ENCODE assay signal across 12 cellular contexts in the genomic region with DNA sequence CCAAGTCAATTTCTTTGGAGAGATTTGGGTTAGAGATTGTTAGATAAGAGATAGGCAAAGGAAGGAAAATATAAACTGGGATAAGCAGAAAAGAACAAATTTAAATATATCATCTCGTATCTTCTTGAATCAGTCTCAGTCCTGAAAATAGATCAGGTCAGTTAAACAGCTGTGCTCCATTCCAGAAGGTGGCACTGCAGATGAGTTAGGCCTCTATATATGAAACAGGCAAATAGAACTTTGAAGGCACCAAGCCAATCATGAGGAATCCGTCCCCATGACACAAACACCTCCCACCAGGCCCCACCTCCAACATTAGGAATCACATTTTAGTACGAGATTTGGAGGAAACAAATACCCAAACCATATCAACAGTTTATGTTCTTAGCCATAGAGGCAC.
A peak's percentile ranks its signal among the peaks of the same experiment; 100 is the strongest.
DNase-seq lines count a peak whose midpoint lies in the region; ATAC-seq and TF ChIP-seq lines count a peak whose summit lies in the region.
"Had no signal": no experiment of that assay in that cellular context is flagged by ENCODE, and none has a peak within 500 bp of the region (broad histone marks: within the 10 kb centered on the region; RNA-seq: fewer than 3 reads in every experiment).

No MANE protein-coding gene starts in this region.

- no peak for TF ChIP-seq POLR2A in stomach (IDR thresholded peaks at IDR 0.05)

- no peaks in the 10 kb centered on the region; the same call in 1 of the 2 replicates for H3K9me2 ChIP-seq in GM23338 (ENCODE audit: insufficient read depth)

- H3K27me3 ChIP-seq in GM23338 (ENCODE audit: insufficient read depth) (no peaks in the 10 kb centered on the region), left lung (no peaks in the 10 kb centered on the region), stomach (no peaks in the 10 kb centered on the region)
- H3K27me3 ChIP-seq: transverse colon had no signal

- TF ChIP-seq EP300 in stomach (IDR thresholded peaks at IDR 0.05) = no peak

- H3K27ac Mint-ChIP-seq in GM23338 = peak overlapping the region; percentile 73; the same call in 1 of the 2 replicates
- H3K27ac Mint-ChIP-seq: B cell, endodermal cell had no signal

- in situ Hi-C loops in GM13976 (cut with MboI; ENCODE audit: low sequenced_read_pairs, unreplicated experiment) = no loop called here

- H3K4me1 ChIP-seq in GM23338 (ENCODE audit: insufficient read depth) (peaks cover 17% of the 10 kb centered on the region), left lung (no peaks in the 10 kb centered on the region), stomach (no peaks in the 10 kb centered on the region)
- H3K4me1 ChIP-seq: transverse colon had no signal

- peaks cover 17% of the 10 kb centered on the region; the same call in 2 of the 3 replicates for H3K4me1 Mint-ChIP-seq in GM23338
- H3K4me1 Mint-ChIP-seq: B cell had no signal

- H3K36me3 ChIP-seq in GM23338 (ENCODE audit: insufficient read depth) (no peaks in the 10 kb centered on the region), left lung (no peaks in the 10 kb centered on the region), stomach (no peaks in the 10 kb centered on the region)

- peak overlapping the region; percentile 20; the same call in 1 of the 2 replicates for H2AFZ ChIP-seq in GM23338

- ATAC-seq in GM23338 (no peak), left lung (no peak)

- H3K27ac ChIP-seq in 22Rv1 (no peak overlapping the region), GM23338 (ENCODE audit: low read depth) (no peak overlapping the region), left lung (no peak overlapping the region), stomach (no peak overlapping the region)
- H3K27ac ChIP-seq: transverse colon had no signal

- peak overlapping the region; percentile 27 for H3K4me2 ChIP-seq in GM23338

- H3K36me3 Mint-ChIP-seq in GM23338 (ENCODE audit: low read depth) = peaks cover 3% of the 10 kb centered on the region; the same call in 1 of the 3 replicates

- TF ChIP-seq CTCF in 22Rv1 (IDR thresholded peaks at IDR 0.05) = peak; percentile 73
- TF ChIP-seq CTCF in GM23338 (conservative IDR thresholded peaks at IDR 0.05; ENCODE audit: low read depth in 2 of 2) = peak in 1 of 2 experiments; percentile 23; a peak in 1 of 4 replicates
- peak; percentile 8 for TF ChIP-seq CTCF in foreskin fibroblast (IDR thresholded peaks at IDR 0.05; ENCODE audit: low read depth, low read length)
- TF ChIP-seq CTCF in left lung (IDR thresholded peaks at IDR 0.05) = no peak
- no peak for TF ChIP-seq CTCF in GM13976 (IDR thresholded peaks at IDR 0.05; ENCODE audit: borderline replicate concordance, control extremely low read depth, extremely low read depth, insufficient read depth, missing control alignments)
- peak in 1 of 7 experiments; percentile 6 for TF ChIP-seq CTCF in stomach (IDR thresholded peaks at IDR 0.05)

- intact Hi-C loops in left lung (cut with DNase I) = no loop called here
- intact Hi-C loops in stomach (cut with DNase I; ENCODE audit: low total_unique reads) = no loop called here

- H3K4me3 Mint-ChIP-seq in GM23338 = peak overlapping the region; percentile 23; the same call in 1 of the 3 replicates
- H3K4me3 Mint-ChIP-seq: B cell, endodermal cell had no signal

- no peaks in the 10 kb centered on the region for H4K20me1 ChIP-seq in GM23338 (replicated peaks; ENCODE audit: insufficient read depth)

- H3K27me3 Mint-ChIP-seq in GM23338 (ENCODE audit: insufficient read depth, low read depth, poor library complexity) = peaks cover 2% of the 10 kb centered on the region
- H3K27me3 Mint-ChIP-seq: B cell had no signal

- H3F3A ChIP-seq in GM23338 (replicated peaks; ENCODE audit: low read depth) = no peaks in the 10 kb centered on the region

- DNase-seq in GM23338 (ENCODE audit: low spot score) = no peak
- peak; percentile 60 for DNase-seq in RKO (ENCODE audit: low spot score)
- peak in 1 of 2 donors; percentile 3 for DNase-seq in foreskin fibroblast
- DNase-seq in left lung = no peak
- DNase-seq in GM13976 (ENCODE audit: low spot score) = no peak
- no peak for DNase-seq in dermis blood vessel endothelial cell
- no peak for DNase-seq in stomach
- DNase-seq: activated CD8-positive, alpha-beta memory T cell treated with anti-CD3 and anti-CD28 coated beads, Interleukin-2, amount 50 U/mL, for 48 hours; endodermal cell; transverse colon had no signal

- H3K79me2 ChIP-seq in GM23338 (replicated peaks; ENCODE audit: insufficient read depth) = no peaks in the 10 kb centered on the region

- no peaks in the 10 kb centered on the region; the same call in 2 of the 3 replicates for H3K9me3 Mint-ChIP-seq in GM23338

- H3K9me3 ChIP-seq in left lung (no peaks in the 10 kb centered on the region), stomach (no peaks in the 10 kb centered on the region)
- H3K9me3 ChIP-seq: transverse colon had no signal

- WGBS in stomach, 5 donors = 34 to 54% (median 46%) methylated on average over 3 of the region's 3 CpGs

- H3K4me3 ChIP-seq in GM23338 (no peak overlapping the region), foreskin fibroblast (ENCODE audit: low read depth in 1 of 2, low read length in 2 of 2) (no peak overlapping the region), left lung (no peak overlapping the region), stomach (no peak overlapping the region)
- H3K4me3 ChIP-seq: transverse colon had no signal

TF ChIP-seq in GM23338, 12 proteins besides CTCF, POLR2A, EP300 and RAD21:
- TF ChIP-seq EZH2 (IDR thresholded peaks at IDR 0.05; ENCODE audit: low read depth, unreplicated experiment) (no peak), POLR2AphosphoS5 (IDR thresholded peaks at IDR 0.05; ENCODE audit: low read depth) (no peak), ETS1 (IDR thresholded peaks at IDR 0.05) (no peak), ZNF331 (CRISPR knock-in tag; IDR thresholded peaks at IDR 0.05; ENCODE audit: low read depth) (no peak), CREB1 (CRISPR knock-in tag; IDR thresholded peaks at IDR 0.05; ENCODE audit: low read depth) (no peak), JUNB (IDR thresholded peaks at IDR 0.05; ENCODE audit: unreplicated experiment) (no peak), NANOG (IDR thresholded peaks at IDR 0.05; ENCODE audit: borderline replicate concordance) (no peak)

Comparison
In these comparisons a context has a peak if more than half of its experiments do, and no peak if none do; other contexts are left out.
1. CTCF ChIP-seq: peak in 22Rv1 (single experiment) and foreskin fibroblast (single experiment); none in left lung (0 of 2) and GM13976 (single experiment).